ENCODE assay signal across 27 cellular contexts in genomic region chr10:132702601-132703304, GRCh38.
DNase-seq lines count a peak whose midpoint lies in the region; ATAC-seq and TF ChIP-seq lines count a peak whose summit lies in the region.
"Had no signal": no experiment of that assay in that cellular context is flagged by ENCODE, and none has a peak within 500 bp of the region (broad histone marks: within the 10 kb centered on the region; RNA-seq: fewer than 3 reads in every experiment).

No MANE protein-coding gene starts in this region.

- no peak for TF ChIP-seq POLR2A in gastrocnemius medialis (IDR thresholded peaks at IDR 0.05)

- peaks cover 3% of the 10 kb centered on the region for H3K27me3 Mint-ChIP-seq in type B pancreatic cell
- H3K27me3 Mint-ChIP-seq: memory B cell had no signal

- H3K9me3 ChIP-seq in mucosa of descending colon (peaks cover 11% of the 10 kb centered on the region), gastrocnemius medialis (no peaks in the 10 kb centered on the region)
- H3K9me3 ChIP-seq: vagina had no signal

- no peak overlapping the region for H3K27ac ChIP-seq in foreskin keratinocyte
- no peak overlapping the region for H3K27ac ChIP-seq in gastrocnemius medialis
- H3K27ac ChIP-seq: BLaER1, esophagus muscularis mucosa, gastroesophageal sphincter, vagina, VCaP had no signal

- peaks cover 9% of the 10 kb centered on the region for H3K9me3 Mint-ChIP-seq in type B pancreatic cell

- no peak overlapping the region for H3K4me3 Mint-ChIP-seq in type B pancreatic cell
- H3K4me3 Mint-ChIP-seq: memory B cell; stimulated activated effector memory CD8-positive, alpha-beta T cell treated with anti-CD3 and anti-CD28 coated beads, Interleukin-12 subunit alpha, Interleukin-12 subunit beta, amount 100 ng/mL, for 72 hours had no signal

- no peaks in the 10 kb centered on the region for H3K27me3 ChIP-seq in foreskin keratinocyte
- no peaks in the 10 kb centered on the region for H3K27me3 ChIP-seq in gastrocnemius medialis
- H3K27me3 ChIP-seq: BLaER1, gastroesophageal sphincter, vagina had no signal

- peaks cover 14% of the 10 kb centered on the region for H3K4me1 Mint-ChIP-seq in type B pancreatic cell (ENCODE audit: unreplicated experiment)
- H3K4me1 Mint-ChIP-seq: memory B cell; stimulated activated effector memory CD8-positive, alpha-beta T cell treated with anti-CD3 and anti-CD28 coated beads, Interleukin-12 subunit alpha, Interleukin-12 subunit beta, amount 100 ng/mL, for 72 hours had no signal

- no peak overlapping the region for H3K27ac Mint-ChIP-seq in type B pancreatic cell
- H3K27ac Mint-ChIP-seq: memory B cell; stimulated activated effector memory CD8-positive, alpha-beta T cell treated with anti-CD3 and anti-CD28 coated beads, Interleukin-12 subunit alpha, Interleukin-12 subunit beta, amount 100 ng/mL, for 72 hours had no signal

- DNase-seq in Right ventricle myocardium superior (peak; percentile 11), Right ventricle myocardium inferior (ENCODE audit: missing footprints) (no peak), foreskin keratinocyte (peak; percentile 8 to 29), mucosa of descending colon (peak in 2 of 3 donors; percentile 23 to 48), type B pancreatic cell (ENCODE audit: extremely low spot score, unreplicated experiment) (peak; percentile 66), gastrocnemius medialis (no peak), kidney tubule cell (ENCODE audit: low spot score) (no peak)
- DNase-seq: activated CD4-positive, alpha-beta T cell treated with anti-CD3 and anti-CD28 coated beads, Interleukin-2, amount 50 U/mL, for 1 hour; effector CD4-positive, alpha-beta T cell; EL; IMR-90; NCI-H1048; NCI-H187; NCI-H226; NCI-H748 treated with DMSO at 0.1 percent for 48 hours; occipital lobe; stimulated activated CD4-positive, alpha-beta T cell treated with anti-CD3 and anti-CD28 coated beads, Interleukin-2, amount 100 ng/mL, for 48 hours had no signal

- H3K36me3 Mint-ChIP-seq in type B pancreatic cell, result peaks cover 19% of the 10 kb centered on the region

- ATAC-seq in Right ventricle myocardium superior (ENCODE audit: poor library complexity), result no peak
- no peak for ATAC-seq in Right ventricle myocardium inferior
- peak; percentile 56 for ATAC-seq in foreskin keratinocyte
- no peak for ATAC-seq in mucosa of descending colon
- ATAC-seq in GM21367 (IDR thresholded peaks at IDR 0.05; ENCODE audit: unreplicated experiment), result no peak
- ATAC-seq in gastrocnemius medialis, result no peak
- ATAC-seq: gastroesophageal sphincter; SK-N-SH treated with all-trans-retinoic acid at 6 μM for 48 hours; stimulated activated effector memory CD8-positive, alpha-beta T cell treated with anti-CD3 and anti-CD28 coated beads, Interleukin-12 subunit alpha, Interleukin-12 subunit beta, amount 100 ng/mL, for 72 hours had no signal

- H3K4me1 ChIP-seq in foreskin keratinocyte (no peaks in the 10 kb centered on the region), mucosa of descending colon (ENCODE audit: low read depth) (peaks cover 20% of the 10 kb centered on the region), gastrocnemius medialis (peaks cover 0 to 8% of the 10 kb centered on the region in 2 donors)
- H3K4me1 ChIP-seq: Caco-2 had no signal

- H3K36me3 ChIP-seq in mucosa of descending colon (ENCODE audit: low read depth) (no peaks in the 10 kb centered on the region), gastrocnemius medialis (peaks cover 0 to 4% of the 10 kb centered on the region in 2 donors)
- H3K36me3 ChIP-seq: vagina had no signal

- intact Hi-C loops in Right ventricle myocardium superior (cut with DNase I), result no loop called here
- intact Hi-C loops in Right ventricle myocardium inferior (cut with DNase I), result no loop called here
- intact Hi-C loops in mucosa of descending colon (cut with DNase I, micrococcal nuclease), result no loop called here
- intact Hi-C loops in gastrocnemius medialis (cut with DNase I; ENCODE audit: low total_unique reads), result no loop called here

- H3K4me3 ChIP-seq in mucosa of descending colon, result no peak overlapping the region
- no peak overlapping the region for H3K4me3 ChIP-seq in gastrocnemius medialis
- H3K4me3 ChIP-seq: BLaER1, esophagus muscularis mucosa, gastroesophageal sphincter, vagina had no signal

- TF ChIP-seq CTCF in foreskin keratinocyte (conservative IDR thresholded peaks at IDR 0.05), result no peak
- no peak for TF ChIP-seq CTCF in mucosa of descending colon (IDR thresholded peaks at IDR 0.05)
- TF ChIP-seq CTCF in type B pancreatic cell (conservative IDR thresholded peaks at IDR 0.05), result no peak
- TF ChIP-seq CTCF in gastrocnemius medialis (IDR thresholded peaks at IDR 0.05 in 4 of 5, conservative IDR thresholded peaks at IDR 0.05 in 1 of 5), result no peak

- in situ Hi-C loops in gastrocnemius medialis (cut with MboI; ENCODE audit: low sequenced_read_pairs in 4 of 4), result no loop called here

Comparison
In these comparisons a context has a peak if more than half of its experiments do, and no peak if none do; other contexts are left out.
1. DNase-seq: peak in Right ventricle myocardium superior (single experiment), foreskin keratinocyte (2 of 2), mucosa of descending colon (2 of 3) and type B pancreatic cell (single experiment); none in Right ventricle myocardium inferior (single experiment), gastrocnemius medialis (0 of 2) and kidney tubule cell (single experiment).